29 cellular contexts compared by ENCODE assay signal in the genomic region with DNA sequence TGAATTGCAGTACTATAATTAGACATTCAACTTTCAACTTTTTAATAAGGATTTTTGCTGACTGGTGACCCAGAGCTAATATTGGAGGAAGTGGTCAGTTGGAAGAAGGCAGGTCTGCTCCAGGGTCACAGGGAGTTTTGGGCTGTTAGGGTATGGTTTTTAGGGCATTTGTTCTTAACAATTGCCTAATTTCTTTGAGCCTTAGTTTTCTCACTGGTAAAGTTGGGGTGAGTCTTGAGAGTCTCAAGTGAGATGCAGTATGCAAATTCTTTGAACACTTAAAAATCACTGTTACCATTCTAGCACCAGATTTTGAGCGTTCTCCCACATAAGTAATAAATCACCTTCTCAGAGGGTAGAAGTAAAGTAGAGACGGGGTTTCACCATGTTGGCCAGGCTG.
"Had no signal": no experiment of that assay in that cellular context is flagged by ENCODE, and none has a peak within 500 bp of the region (broad histone marks: within the 10 kb centered on the region; RNA-seq: fewer than 3 reads in every experiment).

No MANE protein-coding gene starts in this region.

- H3K27ac ChIP-seq: colonic mucosa, coronary artery, dorsolateral prefrontal cortex, epithelial cell of prostate, esophagus muscularis mucosa, esophagus squamous epithelium, foreskin keratinocyte, gastrocnemius medialis, gastroesophageal sphincter, heart left ventricle, heart right ventricle had no signal

- H3K27me3 ChIP-seq: colonic mucosa, dorsolateral prefrontal cortex, esophagus muscularis mucosa, esophagus squamous epithelium, foreskin keratinocyte, gastrocnemius medialis, gastroesophageal sphincter, heart left ventricle, heart right ventricle had no signal

- H3K36me3 ChIP-seq: colonic mucosa, esophagus muscularis mucosa, esophagus squamous epithelium, gastrocnemius medialis, gastroesophageal sphincter, heart left ventricle, heart right ventricle had no signal

- H3K4me1 ChIP-seq: colonic mucosa, esophagus muscularis mucosa, esophagus squamous epithelium, foreskin keratinocyte, gastrocnemius medialis, gastroesophageal sphincter, heart left ventricle, heart right ventricle had no signal

- DNase-seq: colonic mucosa; cortex of kidney; dermis blood vessel endothelial cell; dorsolateral prefrontal cortex; effector CD4-positive, alpha-beta T cell; effector CD8-positive, alpha-beta T cell; effector memory CD4-positive, alpha-beta T cell; effector memory CD8-positive, alpha-beta T cell; endodermal cell; erythroblast; esophagus squamous epithelium; foreskin fibroblast; foreskin keratinocyte; foreskin melanocyte; gastrocnemius medialis; glutamatergic neuron; head of caudate nucleus; heart left ventricle; heart right ventricle had no signal

- ATAC-seq: effector memory CD8-positive, alpha-beta T cell; esophagus mucosa; foreskin keratinocyte; gastrocnemius medialis; gastroesophageal sphincter; heart left ventricle; heart right ventricle had no signal

- H3K4me3 ChIP-seq: colonic mucosa, coronary artery, dorsolateral prefrontal cortex, esophagus muscularis mucosa, esophagus squamous epithelium, gastrocnemius medialis, gastroesophageal sphincter, heart left ventricle, heart right ventricle had no signal

- H3K4me3 Mint-ChIP-seq: dendritic cell treated with granulocyte-macrophage colony-stimulating factor and Interleukin-4, amounts not matched to agents 40 ng/mL and 50 ng/mL, for 4 days; effector memory CD8-positive, alpha-beta T cell; endodermal cell had no signal

- FAIRE-seq: colon, endometrium, endothelial cell of umbilical vein, frontal cortex had no signal

- H3K9me3 Mint-ChIP-seq: effector memory CD8-positive, alpha-beta T cell; endodermal cell had no signal

- H3K27ac Mint-ChIP-seq: dendritic cell treated with granulocyte-macrophage colony-stimulating factor and Interleukin-4, amounts not matched to agents 40 ng/mL and 50 ng/mL, for 4 days; effector memory CD8-positive, alpha-beta T cell; endodermal cell had no signal

- H3K9me3 ChIP-seq: colonic mucosa, esophagus muscularis mucosa, esophagus squamous epithelium, gastrocnemius medialis, gastroesophageal sphincter, heart left ventricle had no signal

- H3K4me1 Mint-ChIP-seq: endodermal cell had no signal
